In genomic region chr1:94044290-94044790, GRCh38 we compare ENCODE assay signal across 8 cellular contexts.
DNase-seq lines count a peak whose midpoint lies in the region; ATAC-seq and TF ChIP-seq lines count a peak whose summit lies in the region.

No MANE protein-coding gene starts in this region.

- H3K36me3 ChIP-seq in mesendoderm (ENCODE audit: control insufficient read depth, insufficient read depth, low read length), result no peaks in the 10 kb centered on the region
- H3K36me3 ChIP-seq in testis (ENCODE audit: low read depth, missing control alignments), result no peaks in the 10 kb centered on the region

- H4K5ac ChIP-seq in mesendoderm (ENCODE audit: low read length), result no peak overlapping the region

- H3K4me3 ChIP-seq in mesendoderm (ENCODE audit: low read length), result no peak overlapping the region
- H3K4me3 ChIP-seq in testis, result no peak overlapping the region

- no peak overlapping the region for H3K4ac ChIP-seq in mesendoderm (ENCODE audit: low read depth, low read length)

- H3K27me3 Mint-ChIP-seq in activated naive CD8-positive, alpha-beta T cell treated with anti-CD3 and anti-CD28 coated beads, Interleukin-2, amount 50 U/mL, for 24 hours, result peaks cover 22% of the 10 kb centered on the region
- H3K27me3 Mint-ChIP-seq in activated naive CD8-positive, alpha-beta T cell treated with anti-CD3 and anti-CD28 coated beads for 36 hours, result peaks cover 35% of the 10 kb centered on the region
- H3K27me3 Mint-ChIP-seq in dendritic cell treated with granulocyte-macrophage colony-stimulating factor and Interleukin-4, amounts not matched to agents 40 ng/mL and 50 ng/mL, for 4 days, result peaks cover 41% of the 10 kb centered on the region
- peaks cover 11 to 28% (median 16%) of the 10 kb centered on the region in 5 donors for H3K27me3 Mint-ChIP-seq in naive thymus-derived CD8-positive, alpha-beta T cell

- no peaks in the 10 kb centered on the region for H3K9me3 Mint-ChIP-seq in activated naive CD8-positive, alpha-beta T cell treated with anti-CD3 and anti-CD28 coated beads, Interleukin-2, amount 50 U/mL, for 24 hours
- H3K9me3 Mint-ChIP-seq in activated naive CD8-positive, alpha-beta T cell treated with anti-CD3 and anti-CD28 coated beads for 36 hours, result no peaks in the 10 kb centered on the region
- no peaks in the 10 kb centered on the region for H3K9me3 Mint-ChIP-seq in dendritic cell treated with granulocyte-macrophage colony-stimulating factor and Interleukin-4, amounts not matched to agents 40 ng/mL and 50 ng/mL, for 4 days
- no peaks in the 10 kb centered on the region for H3K9me3 Mint-ChIP-seq in naive thymus-derived CD8-positive, alpha-beta T cell

- no peaks in the 10 kb centered on the region for H3K9me3 ChIP-seq in testis

- peaks cover 4% of the 10 kb centered on the region for H3K4me1 Mint-ChIP-seq in activated naive CD8-positive, alpha-beta T cell treated with anti-CD3 and anti-CD28 coated beads, Interleukin-2, amount 50 U/mL, for 24 hours
- H3K4me1 Mint-ChIP-seq in activated naive CD8-positive, alpha-beta T cell treated with anti-CD3 and anti-CD28 coated beads for 36 hours, result peaks cover 4% of the 10 kb centered on the region
- peaks cover 14% of the 10 kb centered on the region for H3K4me1 Mint-ChIP-seq in dendritic cell treated with granulocyte-macrophage colony-stimulating factor and Interleukin-4, amounts not matched to agents 40 ng/mL and 50 ng/mL, for 4 days (ENCODE audit: low read depth)
- peaks cover 0 to 5% (median 2%) of the 10 kb centered on the region in 4 donors for H3K4me1 Mint-ChIP-seq in naive thymus-derived CD8-positive, alpha-beta T cell

- no peak overlapping the region for H3K23ac ChIP-seq in mesendoderm (ENCODE audit: low read length)

- H3K4me3 Mint-ChIP-seq in activated naive CD8-positive, alpha-beta T cell treated with anti-CD3 and anti-CD28 coated beads, Interleukin-2, amount 50 U/mL, for 24 hours, result no peak overlapping the region
- no peak overlapping the region for H3K4me3 Mint-ChIP-seq in activated naive CD8-positive, alpha-beta T cell treated with anti-CD3 and anti-CD28 coated beads for 36 hours
- peak overlapping the region; percentile 65 for H3K4me3 Mint-ChIP-seq in dendritic cell treated with granulocyte-macrophage colony-stimulating factor and Interleukin-4, amounts not matched to agents 40 ng/mL and 50 ng/mL, for 4 days
- no peak overlapping the region for H3K4me3 Mint-ChIP-seq in naive thymus-derived CD8-positive, alpha-beta T cell

- H4K8ac ChIP-seq in mesendoderm (ENCODE audit: low read depth, low read length), result no peak overlapping the region

- no peak overlapping the region for H2AK5ac ChIP-seq in mesendoderm (ENCODE audit: low read length)

- H3K27me3 ChIP-seq in mesendoderm (ENCODE audit: insufficient read depth, low read length, poor library complexity) (no peaks in the 10 kb centered on the region), testis (no peaks in the 10 kb centered on the region)

- H2BK120ac ChIP-seq in mesendoderm (ENCODE audit: low read depth, low read length), result no peak overlapping the region

- no peak for TF ChIP-seq POLR2A in testis (IDR thresholded peaks at IDR 0.05)

- no peak overlapping the region for H3K18ac ChIP-seq in mesendoderm (ENCODE audit: low read length)

- no peaks in the 10 kb centered on the region for H3K79me1 ChIP-seq in mesendoderm (ENCODE audit: low read length)

- DNase-seq in activated naive CD8-positive, alpha-beta T cell treated with anti-CD3 and anti-CD28 coated beads, Interleukin-2, amount 50 U/mL, for 24 hours, result no peak
- no peak for DNase-seq in activated naive CD8-positive, alpha-beta T cell treated with anti-CD3 and anti-CD28 coated beads for 36 hours
- DNase-seq in mesendoderm, result peak; percentile 63
- peak; percentile 82 for DNase-seq in ureter (ENCODE audit: low spot score)
- no peak for DNase-seq in testis
- no peak for DNase-seq in central memory CD4-positive, alpha-beta T cell
- no peak for DNase-seq in naive thymus-derived CD8-positive, alpha-beta T cell

- no peaks in the 10 kb centered on the region for H3K36me3 Mint-ChIP-seq in activated naive CD8-positive, alpha-beta T cell treated with anti-CD3 and anti-CD28 coated beads, Interleukin-2, amount 50 U/mL, for 24 hours (ENCODE audit: low read depth)
- H3K36me3 Mint-ChIP-seq in activated naive CD8-positive, alpha-beta T cell treated with anti-CD3 and anti-CD28 coated beads for 36 hours, result no peaks in the 10 kb centered on the region
- no peaks in the 10 kb centered on the region for H3K36me3 Mint-ChIP-seq in dendritic cell treated with granulocyte-macrophage colony-stimulating factor and Interleukin-4, amounts not matched to agents 40 ng/mL and 50 ng/mL, for 4 days (ENCODE audit: low read depth)
- no peaks in the 10 kb centered on the region for H3K36me3 Mint-ChIP-seq in naive thymus-derived CD8-positive, alpha-beta T cell

- intact Hi-C loops in dendritic cell treated with granulocyte-macrophage colony-stimulating factor and Interleukin-4, amounts not matched to agents 40 ng/mL and 50 ng/mL, for 4 days (cut with micrococcal nuclease), result loop anchor here (5.0 kb wide), 1 partner anchor 418 kb away; no protein-coding TSS in a partner anchor
- intact Hi-C loops in testis (cut with DNase I; ENCODE audit: low total_unique reads), result no loop called here

- no peaks in the 10 kb centered on the region for H3K79me2 ChIP-seq in mesendoderm (ENCODE audit: control insufficient read depth, insufficient read depth, low read length)

- POLR2A ChIA-PET in naive thymus-derived CD8-positive, alpha-beta T cell (lab: Charles Lee), result no interaction called here

- H3K4me1 ChIP-seq in mesendoderm (ENCODE audit: control insufficient read depth, low read depth, low read length) (peaks cover 6% of the 10 kb centered on the region), testis (peaks cover 8% of the 10 kb centered on the region)

- peak; percentile 26 for ATAC-seq in activated naive CD8-positive, alpha-beta T cell treated with anti-CD3 and anti-CD28 coated beads, Interleukin-2, amount 50 U/mL, for 24 hours
- no peak for ATAC-seq in naive thymus-derived CD8-positive, alpha-beta T cell

- H2BK15ac ChIP-seq in mesendoderm (replicated peaks; ENCODE audit: low read depth), result no peak overlapping the region

- H3K4me2 ChIP-seq in mesendoderm (ENCODE audit: low read length), result no peak overlapping the region

- H2BK5ac ChIP-seq in mesendoderm (ENCODE audit: low read length), result no peak overlapping the region

- no CpG with 5 or more reads among the region's 9 CpGs for WGBS in mesendoderm (ENCODE audit: extremely low coverage, insufficient coverage, low lambda C conversion rate)
- 39 to 56% methylated on average over 8 to 9 of the region's 9 CpGs for WGBS in testis, 2 donors

- TF ChIP-seq CTCF in testis (IDR thresholded peaks at IDR 0.05), result no peak

- H3K27ac ChIP-seq in mesendoderm (ENCODE audit: low read depth, low read length) (no peak overlapping the region), testis (peak overlapping the region in 1 of 2 donors; percentile 44)

- H3K27ac Mint-ChIP-seq in activated naive CD8-positive, alpha-beta T cell treated with anti-CD3 and anti-CD28 coated beads, Interleukin-2, amount 50 U/mL, for 24 hours, result no peak overlapping the region
- H3K27ac Mint-ChIP-seq in activated naive CD8-positive, alpha-beta T cell treated with anti-CD3 and anti-CD28 coated beads for 36 hours, result no peak overlapping the region
- H3K27ac Mint-ChIP-seq in dendritic cell treated with granulocyte-macrophage colony-stimulating factor and Interleukin-4, amounts not matched to agents 40 ng/mL and 50 ng/mL, for 4 days, result peak overlapping the region; percentile 13
- peak overlapping the region in 4 of 10 donors; percentile 40 to 66 (median 48) for H3K27ac Mint-ChIP-seq in naive thymus-derived CD8-positive, alpha-beta T cell

- no peak overlapping the region for H3K9ac ChIP-seq in mesendoderm (ENCODE audit: low read length)

- H3K56ac ChIP-seq in mesendoderm (ENCODE audit: low read length), result peak overlapping the region; percentile 62

Comparison
In these comparisons a context has a peak if more than half of its experiments do, and no peak if none do; other contexts are left out.
1. DNase-seq: peak in mesendoderm (single experiment) and ureter (single experiment); none in activated naive CD8-positive, alpha-beta T cell treated with anti-CD3 and anti-CD28 coated beads, Interleukin-2, amount 50 U/mL, for 24 hours (single experiment), activated naive CD8-positive, alpha-beta T cell treated with anti-CD3 and anti-CD28 coated beads for 36 hours (single experiment), testis (single experiment), central memory CD4-positive, alpha-beta T cell (single experiment) and naive thymus-derived CD8-positive, alpha-beta T cell (0 of 10).